ENCODE assay signal across 19 cellular contexts in genomic region chr7:95546647-95547046, GRCh38. TPM values are rescaled to one million over a fixed set of nuclear protein-coding genes. Genes with fewer than 3 reads are reported as not detected.
A peak's percentile ranks its signal among the peaks of the same experiment; 100 is the strongest.
DNase-seq lines count a peak whose midpoint lies in the region; ATAC-seq and TF ChIP-seq lines count a peak whose summit lies in the region.
"Had no signal": no experiment of that assay in that cellular context is flagged by ENCODE, and none has a peak within 500 bp of the region (broad histone marks: within the 10 kb centered on the region; RNA-seq: fewer than 3 reads in every experiment).

No MANE protein-coding gene starts in this region.

- no peaks in the 10 kb centered on the region for H3K9me3 ChIP-seq in Peyer's patch
- no peaks in the 10 kb centered on the region for H3K9me3 ChIP-seq in duodenal mucosa (ENCODE audit: control insufficient read depth in 1 of 2, low read length in 2 of 2)
- no peaks in the 10 kb centered on the region for H3K9me3 ChIP-seq in mucosa of rectum (ENCODE audit: control insufficient read depth in 2 of 2, low read length in 2 of 2)
- H3K9me3 ChIP-seq: pancreas had no signal

- H3K9ac ChIP-seq in duodenal mucosa (ENCODE audit: low read depth in 1 of 2, low read length in 2 of 2) (peak overlapping the region in 1 of 2 donors; percentile 3), mucosa of rectum (ENCODE audit: low read depth in 1 of 2, low read length in 2 of 2) (no peak overlapping the region)

- no peaks in the 10 kb centered on the region for H3K27me3 ChIP-seq in Peyer's patch
- no peaks in the 10 kb centered on the region for H3K27me3 ChIP-seq in duodenal mucosa (ENCODE audit: control insufficient read depth in 1 of 2, insufficient read depth in 2 of 2, low read length in 2 of 2)
- H3K27me3 ChIP-seq in mucosa of rectum (ENCODE audit: control insufficient read depth in 2 of 2, insufficient read depth in 2 of 2, low read length in 2 of 2): no peaks in the 10 kb centered on the region
- H3K27me3 ChIP-seq: pancreas had no signal

- no peak for ATAC-seq in GM21717 (IDR thresholded peaks at IDR 0.05; ENCODE audit: unreplicated experiment)
- ATAC-seq: activated CD8-positive, alpha-beta memory T cell treated with anti-CD3 and anti-CD28 coated beads, Interleukin-2, amount 10 ng/mL, durations not matched to agents 7 days and 5 days; GM12878; pancreas had no signal

- no peak for TF ChIP-seq CTCF in Peyer's patch (IDR thresholded peaks at IDR 0.05)

- H3K36me3 ChIP-seq in Peyer's patch (no peaks in the 10 kb centered on the region), duodenal mucosa (ENCODE audit: control insufficient read depth in 1 of 2, insufficient read depth in 2 of 2, low read length in 2 of 2) (no peaks in the 10 kb centered on the region), mucosa of rectum (ENCODE audit: control insufficient read depth in 2 of 2, insufficient read depth in 2 of 2, low read length in 2 of 2) (no peaks in the 10 kb centered on the region)
- H3K36me3 ChIP-seq: pancreas had no signal

- H3K27ac ChIP-seq in Peyer's patch: peak overlapping the region in 3 of 4 donors; percentile 25 to 97 (median 95)
- peak overlapping the region; percentile 39 for H3K27ac ChIP-seq in duodenal mucosa (ENCODE audit: low read depth, low read length)
- peak overlapping the region; percentile 10 to 35 for H3K27ac ChIP-seq in mucosa of rectum (ENCODE audit: low read depth in 2 of 2, low read length in 2 of 2)
- H3K27ac ChIP-seq in temporal lobe (ENCODE audit: low read depth, low read length): peak overlapping the region; percentile 97
- H3K27ac ChIP-seq: HL-60 had no signal

- no peak for DNase-seq in Peyer's patch
- DNase-seq in stimulated activated CD4-positive, alpha-beta T cell treated with anti-CD3 and anti-CD28 coated beads, Interleukin-12 subunit alpha, Interleukin-12 subunit beta, amount 100 ng/mL, for 4 hours: no peak
- no peak for DNase-seq in NCI-H1092 treated with DMSO at 0.1 percent for 48 hours (lab: John Stamatoyannopoulos, UW)
- no peak for DNase-seq in SKM-1 (lab: John Stamatoyannopoulos, UW; ENCODE audit: unreplicated experiment)
- DNase-seq: activated CD8-positive, alpha-beta memory T cell treated with anti-CD3 and anti-CD28 coated beads, Interleukin-2, amount 10 ng/mL, durations not matched to agents 7 days and 5 days; activated effector memory CD4-positive, alpha-beta T cell treated with Interleukin-2 at 50 U/mL for 16 hours; amniotic stem cell; KBM-7; NCI-H1048; NCI-H345; pancreas; SHP77 treated with DMSO at 0.1 percent for 48 hours had no signal

- no peak for TF ChIP-seq POLR2A in Peyer's patch (IDR thresholded peaks at IDR 0.05)

- peaks cover 0 to 58% (median 11%) of the 10 kb centered on the region in 4 donors for H3K4me1 ChIP-seq in Peyer's patch
- peaks cover 29 to 50% of the 10 kb centered on the region in 2 donors for H3K4me1 ChIP-seq in duodenal mucosa (ENCODE audit: control insufficient read depth in 1 of 2, insufficient read depth in 2 of 2, low read length in 2 of 2)
- H3K4me1 ChIP-seq in mucosa of rectum (ENCODE audit: control insufficient read depth in 2 of 2, insufficient read depth in 2 of 2, low read length in 2 of 2): peaks cover 14 to 22% of the 10 kb centered on the region in 2 donors

- H3K4me3 ChIP-seq in Peyer's patch: no peak overlapping the region
- peak overlapping the region in 1 of 2 donors; percentile 32 for H3K4me3 ChIP-seq in duodenal mucosa (ENCODE audit: low read depth in 1 of 2, low read length in 2 of 2)
- H3K4me3 ChIP-seq in mucosa of rectum (ENCODE audit: low read length in 2 of 2): no peak overlapping the region
- H3K4me3 ChIP-seq: GM12878, pancreas had no signal

RNA-seq across cellular contexts. Expression of gene PDK4, which starts 49.7 kb away (rescaled TPM):
- total RNA-seq in Peyer's patch: 100 to 1,000 TPM; 130 to 664 (median 240) TPM
- total RNA-seq in temporal lobe: 6.4 TPM
- total RNA-seq: activated CD8-positive, alpha-beta memory T cell treated with anti-CD3 and anti-CD28 coated beads, Interleukin-2, amount 10 ng/mL, durations not matched to agents 7 days and 5 days; T-helper 2 cell treated with Interferon-gamma antibody and Interleukin-4, amounts not matched to agents 100 ng/mL and 5 ng/mL, for 36 hours had no signal

Comparison
In these comparisons a context has a peak if more than half of its experiments do, and no peak if none do; other contexts are left out.
1. H3K27ac ChIP-seq: peak in every context shown above with its lines; median percentile 97 in temporal lobe; 95 in Peyer's patch; 39 in duodenal mucosa; 22 in mucosa of rectum.
2. RNA of gene PDK4, which starts 49.7 kb away (total RNA-seq): 130 to 664 TPM in Peyer's patch; 6.4 TPM in temporal lobe (single experiment); every median in the first group is over 10 times any median in the second.